In genomic region chrX:15929231-15929630, GRCh38 we compare ENCODE assay signal across 17 cellular contexts.
DNase-seq lines count a peak whose midpoint lies in the region; ATAC-seq and TF ChIP-seq lines count a peak whose summit lies in the region.
"Had no signal": no experiment of that assay in that cellular context is flagged by ENCODE, and none has a peak within 500 bp of the region (broad histone marks: within the 10 kb centered on the region; RNA-seq: fewer than 3 reads in every experiment).

No MANE protein-coding gene starts in this region.

- no peak overlapping the region for H3K4me3 Mint-ChIP-seq in progenitor cell of endocrine pancreas (ENCODE audit: low read depth)
- H3K4me3 Mint-ChIP-seq: CD4-positive, alpha-beta memory T cell had no signal

- ATAC-seq in HG03135 (IDR thresholded peaks at IDR 0.05; ENCODE audit: unreplicated experiment) (no peak), GM21737 (IDR thresholded peaks at IDR 0.05; ENCODE audit: unreplicated experiment) (no peak)
- ATAC-seq: A549, SK-N-SH treated with all-trans-retinoic acid at 6 μM for 48 hours had no signal

- peaks cover 17% of the 10 kb centered on the region for H3K27me3 Mint-ChIP-seq in progenitor cell of endocrine pancreas

- H3K9me3 Mint-ChIP-seq in progenitor cell of endocrine pancreas (ENCODE audit: low read depth), result peaks cover 4% of the 10 kb centered on the region
- H3K9me3 Mint-ChIP-seq: CD4-positive, alpha-beta memory T cell had no signal

- TF ChIP-seq CTCF in progenitor cell of endocrine pancreas (IDR thresholded peaks at IDR 0.05; ENCODE audit: unreplicated experiment), result no peak

- no peaks in the 10 kb centered on the region for H3K36me3 Mint-ChIP-seq in progenitor cell of endocrine pancreas (ENCODE audit: insufficient read depth)
- H3K36me3 Mint-ChIP-seq: CD4-positive, alpha-beta memory T cell had no signal

- H3K4me1 Mint-ChIP-seq in progenitor cell of endocrine pancreas (ENCODE audit: low read depth), result peaks cover 30% of the 10 kb centered on the region
- H3K4me1 Mint-ChIP-seq: CD4-positive, alpha-beta memory T cell had no signal

- peak; percentile 26 for DNase-seq in ELF-1 (ENCODE audit: low read depth, low spot score)
- peak; percentile 24 for DNase-seq in astrocyte of the hippocampus (ENCODE audit: low read depth, low spot score)
- DNase-seq in left kidney (ENCODE audit: low read depth, low spot score), result peak; percentile 11
- DNase-seq in progenitor cell of endocrine pancreas (ENCODE audit: low spot score, unreplicated experiment), result no peak
- DNase-seq in NCI-H2171 treated with DMSO at 0.1 percent for 48 hours (lab: John Stamatoyannopoulos, UW), result no peak
- DNase-seq: Calu3; CD4-positive, alpha-beta memory T cell; Kasumi-1; NCI-H1092 treated with DMSO at 0.1 percent for 48 hours; NCI-H1694; NCI-H2081 treated with DMSO at 0.1 percent for 48 hours; NCI-H774; SHP77 had no signal

- peak overlapping the region; percentile 26 for H3K27ac Mint-ChIP-seq in progenitor cell of endocrine pancreas
- H3K27ac Mint-ChIP-seq: CD4-positive, alpha-beta memory T cell had no signal

Comparison
In these comparisons a context has a peak if more than half of its experiments do, and no peak if none do; other contexts are left out.
1. DNase-seq: peak in ELF-1 (single experiment), astrocyte of the hippocampus (single experiment) and left kidney (single experiment); none in progenitor cell of endocrine pancreas (single experiment) and NCI-H2171 treated with DMSO at 0.1 percent for 48 hours (single experiment).